11 cellular contexts compared by ENCODE assay signal in the genomic region with DNA sequence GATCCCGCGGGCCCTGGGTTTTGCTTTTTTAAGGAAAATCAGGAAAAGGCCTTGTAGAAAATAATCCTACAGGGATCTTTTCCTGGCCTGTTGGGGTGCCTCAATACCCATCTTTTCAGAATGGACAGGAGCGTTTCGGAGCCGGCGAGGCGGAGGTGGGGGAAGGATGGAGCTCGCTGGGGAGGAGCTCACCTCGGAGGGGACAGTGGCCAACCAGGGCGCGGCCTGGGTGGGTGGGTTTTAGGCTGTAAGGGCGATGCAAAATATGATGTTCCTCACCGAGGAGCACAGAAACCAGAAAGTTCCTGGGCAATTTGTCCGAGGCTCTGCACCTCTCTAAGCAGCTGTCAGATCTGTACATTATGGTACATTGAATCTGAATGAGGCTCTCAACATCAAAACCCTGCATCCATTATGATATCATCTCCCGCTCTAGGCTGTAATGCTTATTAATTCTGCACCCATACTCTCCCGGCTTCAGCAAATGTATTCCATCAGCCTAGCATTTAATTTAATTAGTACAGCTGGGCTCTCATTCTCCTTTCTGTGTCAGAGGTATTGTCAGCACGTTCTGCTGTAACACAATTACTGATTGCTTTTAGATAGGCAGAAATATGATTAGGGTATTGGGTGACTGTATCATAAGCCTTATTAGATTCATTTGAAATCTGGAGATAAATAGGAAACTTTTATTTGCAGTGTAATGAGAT.
"Had no signal": no experiment of that assay in that cellular context is flagged by ENCODE, and none has a peak within 500 bp of the region (broad histone marks: within the 10 kb centered on the region; RNA-seq: fewer than 3 reads in every experiment).

No MANE protein-coding gene starts in this region.

- H3K27me3 ChIP-seq: upper lobe of left lung had no signal

- H3K36me3 Mint-ChIP-seq: activated naive CD8-positive, alpha-beta T cell treated with anti-CD3 and anti-CD28 coated beads, Interleukin-2, amount 10 ng/mL, durations not matched to agents 7 days and 5 days; natural killer cell treated with Interleukin-12 subunit alpha and Interleukin-12 subunit beta and Interleukin-15 and Interleukin-18, amount 100 ng/mL, for 72 hours had no signal

- H3K27ac ChIP-seq: esophagus muscularis mucosa, sigmoid colon, upper lobe of left lung had no signal

- H3K27ac Mint-ChIP-seq: activated CD8-positive, alpha-beta T cell treated with anti-CD3 and anti-CD28 coated beads for 36 hours; activated naive CD8-positive, alpha-beta T cell treated with anti-CD3 and anti-CD28 coated beads, Interleukin-2, amount 10 ng/mL, durations not matched to agents 7 days and 5 days; natural killer cell treated with Interleukin-12 subunit alpha and Interleukin-12 subunit beta and Interleukin-15 and Interleukin-18, amount 100 ng/mL, for 72 hours had no signal

- DNase-seq: activated CD4-positive, alpha-beta T cell treated with anti-CD3 and anti-CD28 coated beads for 4 hours; activated CD8-positive, alpha-beta memory T cell treated with anti-CD3 and anti-CD28 coated beads, Interleukin-2, amount 50 U/mL, for 4 hours; activated CD8-positive, alpha-beta T cell treated with anti-CD3 and anti-CD28 coated beads for 36 hours; activated naive CD8-positive, alpha-beta T cell treated with anti-CD3 and anti-CD28 coated beads, Interleukin-2, amount 10 ng/mL, durations not matched to agents 7 days and 5 days; occipital lobe; sigmoid colon; stimulated activated naive CD8-positive, alpha-beta T cell treated with anti-CD3 and anti-CD28 coated beads, Interleukin-15, Interleukin-2, amounts not matched to agents 100 U/mL and 50 U/mL, for 24 hours had no signal

- H3K9me3 ChIP-seq: esophagus muscularis mucosa, sigmoid colon, upper lobe of left lung had no signal

- ATAC-seq: activated CD8-positive, alpha-beta T cell treated with anti-CD3 and anti-CD28 coated beads for 36 hours; left lobe of liver; natural killer cell treated with Interleukin-12 subunit alpha and Interleukin-12 subunit beta and Interleukin-15 and Interleukin-18, amount 100 ng/mL, for 72 hours; stimulated activated naive CD8-positive, alpha-beta T cell treated with anti-CD3 and anti-CD28 coated beads, Interleukin-15, Interleukin-2, amounts not matched to agents 100 U/mL and 50 U/mL, for 24 hours had no signal

- H3K4me3 Mint-ChIP-seq: activated CD8-positive, alpha-beta T cell treated with anti-CD3 and anti-CD28 coated beads for 36 hours; activated naive CD8-positive, alpha-beta T cell treated with anti-CD3 and anti-CD28 coated beads, Interleukin-2, amount 10 ng/mL, durations not matched to agents 7 days and 5 days; natural killer cell treated with Interleukin-12 subunit alpha and Interleukin-12 subunit beta and Interleukin-15 and Interleukin-18, amount 100 ng/mL, for 72 hours had no signal

- H3K4me3 ChIP-seq: esophagus muscularis mucosa, sigmoid colon, upper lobe of left lung had no signal

- H3K36me3 ChIP-seq: esophagus muscularis mucosa, sigmoid colon, upper lobe of left lung had no signal

- H3K4me1 Mint-ChIP-seq: activated naive CD8-positive, alpha-beta T cell treated with anti-CD3 and anti-CD28 coated beads, Interleukin-2, amount 10 ng/mL, durations not matched to agents 7 days and 5 days had no signal
